In genomic region chr1:153510984-153511410, GRCh38 we compare ENCODE assay signal across 8 cellular contexts. TPM values are rescaled to one million over a fixed set of nuclear protein-coding genes. Genes with fewer than 3 reads are reported as not detected.
DNase-seq lines count a peak whose midpoint lies in the region; ATAC-seq and TF ChIP-seq lines count a peak whose summit lies in the region.

No MANE protein-coding gene starts in this region.

- no peaks in the 10 kb centered on the region for H3K27me3 Mint-ChIP-seq in CD8-positive, alpha-beta T cell (ENCODE audit: low read depth)
- H3K27me3 Mint-ChIP-seq in activated CD4-positive, alpha-beta memory T cell treated with anti-CD3 and anti-CD28 coated beads for 36 hours: no peaks in the 10 kb centered on the region

- no peak overlapping the region for H3K18ac ChIP-seq in mesenchymal stem cell (ENCODE audit: low read depth in 1 of 2, low read length in 2 of 2)

- no peaks in the 10 kb centered on the region for H3K4me1 ChIP-seq in CD8-positive, alpha-beta T cell (ENCODE audit: insufficient read depth, low read length)
- peaks cover 20% of the 10 kb centered on the region for H3K4me1 ChIP-seq in mesenchymal stem cell (ENCODE audit: control insufficient read depth, insufficient read depth, low read depth, low read length)

- no peaks in the 10 kb centered on the region for H3K27me3 ChIP-seq in CD8-positive, alpha-beta T cell (ENCODE audit: insufficient read depth, low read length)
- no peaks in the 10 kb centered on the region for H3K27me3 ChIP-seq in mesenchymal stem cell (ENCODE audit: control insufficient read depth in 1 of 2, insufficient read depth in 1 of 2, low read length in 2 of 2)

- no peaks in the 10 kb centered on the region for H3K9me3 Mint-ChIP-seq in CD8-positive, alpha-beta T cell
- no peaks in the 10 kb centered on the region for H3K9me3 Mint-ChIP-seq in activated CD4-positive, alpha-beta memory T cell treated with anti-CD3 and anti-CD28 coated beads for 36 hours

- H2AFZ ChIP-seq in mesenchymal stem cell (ENCODE audit: low read depth, low read length): peak overlapping the region; percentile 36

- no peak overlapping the region for H3K4ac ChIP-seq in mesenchymal stem cell (ENCODE audit: low read depth in 1 of 2, low read length in 2 of 2)

- no peaks in the 10 kb centered on the region for H3K36me3 Mint-ChIP-seq in CD8-positive, alpha-beta T cell
- H3K36me3 Mint-ChIP-seq in activated CD4-positive, alpha-beta memory T cell treated with anti-CD3 and anti-CD28 coated beads for 36 hours: no peaks in the 10 kb centered on the region

- H3K4me2 ChIP-seq in mesenchymal stem cell (ENCODE audit: low read length, poor library complexity, severe bottlenecking): no peak overlapping the region

- no peak overlapping the region for H3K23ac ChIP-seq in mesenchymal stem cell (ENCODE audit: low read length in 2 of 2)

- no peak overlapping the region for H2BK15ac ChIP-seq in mesenchymal stem cell (ENCODE audit: low read depth, poor library complexity, severe bottlenecking)

- no peak overlapping the region for H3K4me3 Mint-ChIP-seq in CD8-positive, alpha-beta T cell
- H3K4me3 Mint-ChIP-seq in activated CD4-positive, alpha-beta memory T cell treated with anti-CD3 and anti-CD28 coated beads for 36 hours: no peak overlapping the region

- POLR2A ChIA-PET in CD8-positive, alpha-beta T cell (lab: Charles Lee): no interaction called here
- POLR2A ChIA-PET in activated CD4-positive, alpha-beta memory T cell treated with anti-CD3 and anti-CD28 coated beads for 36 hours (lab: Charles Lee): interaction anchor here (1.0 to 1.4 kb wide), 2 partner anchors 62 to 137 kb away, joined by 3 to 4 read pairs; no protein-coding TSS in a partner anchor

- TF ChIP-seq CTCF in CD8-positive, alpha-beta T cell (IDR thresholded peaks at IDR 0.05): peak; percentile 94

- peak; percentile 90 for ATAC-seq in CD8-positive, alpha-beta T cell
- ATAC-seq in HG02759 (IDR thresholded peaks at IDR 0.05; ENCODE audit: unreplicated experiment) (peak; percentile 55), GM21619 (IDR thresholded peaks at IDR 0.05; ENCODE audit: unreplicated experiment) (no peak)

- intact Hi-C loops in CD8-positive, alpha-beta T cell (cut with DNase I, micrococcal nuclease): loop anchor here (1.0 to 10.0 kb wide), 6 partner anchors 21 to 474 kb away; partner anchors contain the start of gene RAB13 (in 1 of the 2)
- intact Hi-C loops in activated CD4-positive, alpha-beta memory T cell treated with anti-CD3 and anti-CD28 coated beads for 36 hours (cut with micrococcal nuclease): loop anchor here (1.0 to 2.0 kb wide), 5 partner anchors 22 to 160 kb away; partner anchors contain the start of gene ILF2

- no peak overlapping the region for H4K91ac ChIP-seq in mesenchymal stem cell (ENCODE audit: low read length)

- H3K79me1 ChIP-seq in mesenchymal stem cell (replicated peaks; ENCODE audit: low read length, poor library complexity, severe bottlenecking): no peaks in the 10 kb centered on the region

- H3K27ac ChIP-seq in CD8-positive, alpha-beta T cell (ENCODE audit: low read depth, low read length): no peak overlapping the region
- no peak overlapping the region for H3K27ac ChIP-seq in mesenchymal stem cell (ENCODE audit: low read length, poor library complexity, severe bottlenecking)

- DNase-seq in CD8-positive, alpha-beta T cell: peak; percentile 53 to 89 (median 77)
- DNase-seq in NCI-H82 (lab: John Stamatoyannopoulos, UW) (peak; percentile 94), ecto neural progenitor cell (ENCODE audit: low spot score) (peak; percentile 91), mesenchymal stem cell (peak; percentile 79)
- peak; percentile 87 for DNase-seq in activated CD4-positive, alpha-beta memory T cell treated with anti-CD3 and anti-CD28 coated beads for 36 hours
- peak; percentile 48 to 66 for DNase-seq in stimulated activated CD8-positive, alpha-beta memory T cell treated with anti-CD3 and anti-CD28 coated beads, Interleukin-2, amount 100 ng/mL, for 1 hour (ENCODE audit: low read depth in 2 of 2)

- no peak overlapping the region for H2BK5ac ChIP-seq in mesenchymal stem cell (ENCODE audit: low read depth, low read length, poor library complexity, severe bottlenecking)

- H3K14ac ChIP-seq in mesenchymal stem cell (ENCODE audit: low read length in 2 of 2): no peak overlapping the region

- H4K8ac ChIP-seq in mesenchymal stem cell (ENCODE audit: low read length): peak overlapping the region; percentile 70

- WGBS in mesenchymal stem cell: 1% methylated on average over 7 of the region's 7 CpGs

- H3K36me3 ChIP-seq in CD8-positive, alpha-beta T cell (ENCODE audit: insufficient read depth, low read length): no peaks in the 10 kb centered on the region
- H3K36me3 ChIP-seq in mesenchymal stem cell (ENCODE audit: control insufficient read depth in 1 of 2, insufficient read depth in 2 of 2, low read depth in 1 of 2, low read length in 2 of 2): no peaks in the 10 kb centered on the region

- no peak overlapping the region for H3K27ac Mint-ChIP-seq in CD8-positive, alpha-beta T cell
- H3K27ac Mint-ChIP-seq in activated CD4-positive, alpha-beta memory T cell treated with anti-CD3 and anti-CD28 coated beads for 36 hours: peak overlapping the region; percentile 45

- CTCF ChIA-PET in CD8-positive, alpha-beta T cell (lab: Charles Lee): interaction anchor here (0.6 to 12.2 kb wide), 41 partner anchors 10 to 384 kb away, joined by 3 to 237 read pairs (median 7); partner anchors contain the start of genes CHTOP, PGLYRP4, S100A13 and S100A14
- CTCF ChIA-PET in activated CD4-positive, alpha-beta memory T cell treated with anti-CD3 and anti-CD28 coated beads for 36 hours (lab: Charles Lee): interaction anchor here (0.6 to 6.2 kb wide), 48 partner anchors 9 to 474 kb away, joined by 3 to 153 read pairs (median 4); partner anchors contain the start of genes CHTOP, ILF2, S100A13 and S100A14

- H2AK5ac ChIP-seq in mesenchymal stem cell (ENCODE audit: low read length, severe bottlenecking): no peak overlapping the region

- H3K9ac ChIP-seq in mesenchymal stem cell (ENCODE audit: low read length): peak overlapping the region; percentile 69

- H3K4me1 Mint-ChIP-seq in CD8-positive, alpha-beta T cell (ENCODE audit: low read depth): no peaks in the 10 kb centered on the region
- H3K4me1 Mint-ChIP-seq in activated CD4-positive, alpha-beta memory T cell treated with anti-CD3 and anti-CD28 coated beads for 36 hours (ENCODE audit: low read depth): peaks cover 10% of the 10 kb centered on the region

- H3K9me3 ChIP-seq in CD8-positive, alpha-beta T cell (ENCODE audit: low read length): no peaks in the 10 kb centered on the region
- no peaks in the 10 kb centered on the region for H3K9me3 ChIP-seq in mesenchymal stem cell (ENCODE audit: control insufficient read depth, low read length)

- H2BK12ac ChIP-seq in mesenchymal stem cell (ENCODE audit: low read length in 2 of 2): peak overlapping the region; percentile 29 to 56

- H2BK120ac ChIP-seq in mesenchymal stem cell (ENCODE audit: low read depth, low read length): no peak overlapping the region

- H3K4me3 ChIP-seq in CD8-positive, alpha-beta T cell (ENCODE audit: low read depth, low read length): no peak overlapping the region
- no peak overlapping the region for H3K4me3 ChIP-seq in mesenchymal stem cell (ENCODE audit: insufficient read depth in 1 of 2, low read depth in 1 of 2, low read length in 2 of 2)

RNA-seq across cellular contexts. Expression of gene S100A6, which starts 24.8 kb away (rescaled TPM):
- total RNA-seq in CD8-positive, alpha-beta T cell: 100 to 1,000 TPM; 156 to 166 TPM
- 100 to 1,000 TPM; 503 to 513 TPM for total RNA-seq in activated CD4-positive, alpha-beta memory T cell treated with anti-CD3 and anti-CD28 coated beads for 36 hours
- polyA plus RNA-seq in mesenchymal stem cell (2013, experiment 1 of 2): 1,233 TPM
- polyA plus RNA-seq in mesenchymal stem cell (2013, experiment 2 of 2): 1,286 TPM

RNA-seq across cellular contexts. Expression of gene S100A5, which starts 29.7 kb away (rescaled TPM):
- total RNA-seq in CD8-positive, alpha-beta T cell: not detected
- 1 to 10 TPM; 3.3 to 4.0 TPM for total RNA-seq in activated CD4-positive, alpha-beta memory T cell treated with anti-CD3 and anti-CD28 coated beads for 36 hours
- polyA plus RNA-seq in mesenchymal stem cell (2013, experiment 1 of 2): 0.08 TPM
- not detected for polyA plus RNA-seq in mesenchymal stem cell (2013, experiment 2 of 2)

RNA-seq across cellular contexts. Expression of gene S100A4, which starts 34.6 kb away (rescaled TPM):
- total RNA-seq in CD8-positive, alpha-beta T cell: 100 to 1,000 TPM; 172 to 177 TPM
- total RNA-seq in activated CD4-positive, alpha-beta memory T cell treated with anti-CD3 and anti-CD28 coated beads for 36 hours: 100 to 1,000 TPM; 352 to 382 TPM
- polyA plus RNA-seq in mesenchymal stem cell (2013, experiment 1 of 2): 636 TPM
- 654 TPM for polyA plus RNA-seq in mesenchymal stem cell (2013, experiment 2 of 2)

RNA-seq across cellular contexts. Expression of gene S100A3, which starts 38.1 kb away (rescaled TPM):
- total RNA-seq in CD8-positive, alpha-beta T cell: not detected
- total RNA-seq in activated CD4-positive, alpha-beta memory T cell treated with anti-CD3 and anti-CD28 coated beads for 36 hours: not detected
- 17.9 TPM for polyA plus RNA-seq in mesenchymal stem cell (2013, experiment 1 of 2)
- polyA plus RNA-seq in mesenchymal stem cell (2013, experiment 2 of 2): 18.8 TPM

RNA-seq across cellular contexts. Expression of gene S100A7, which starts 50.5 kb away (rescaled TPM):
- total RNA-seq in CD8-positive, alpha-beta T cell: not detected
- not detected for total RNA-seq in activated CD4-positive, alpha-beta memory T cell treated with anti-CD3 and anti-CD28 coated beads for 36 hours
- polyA plus RNA-seq in mesenchymal stem cell (2013, experiment 1 of 2): not detected
- polyA plus RNA-seq in mesenchymal stem cell (2013, experiment 2 of 2): not detected
